In genomic region chr12:10620078-10620779, GRCh38 we compare ENCODE assay signal across 1 cellular context.
TF ChIP-seq lines count a peak whose summit lies in the region.

No MANE protein-coding gene starts in this region.

TF ChIP-seq in IMR-90, 13 proteins besides CTCF, POLR2A, EP300 and RAD21:
- no peak for TF ChIP-seq SMC3 (IDR thresholded peaks at IDR 0.05; ENCODE audit: low read depth, low read length)
- no peak for TF ChIP-seq CHD1 (IDR thresholded peaks at IDR 0.05; ENCODE audit: low read depth, low read length)
- TF ChIP-seq ELK1 (IDR thresholded peaks at IDR 0.05; ENCODE audit: borderline replicate concordance, low read depth, low read length), result no peak
TF ChIP-seq in IMR-90: peak in this region for 0.
